In the genomic region with DNA sequence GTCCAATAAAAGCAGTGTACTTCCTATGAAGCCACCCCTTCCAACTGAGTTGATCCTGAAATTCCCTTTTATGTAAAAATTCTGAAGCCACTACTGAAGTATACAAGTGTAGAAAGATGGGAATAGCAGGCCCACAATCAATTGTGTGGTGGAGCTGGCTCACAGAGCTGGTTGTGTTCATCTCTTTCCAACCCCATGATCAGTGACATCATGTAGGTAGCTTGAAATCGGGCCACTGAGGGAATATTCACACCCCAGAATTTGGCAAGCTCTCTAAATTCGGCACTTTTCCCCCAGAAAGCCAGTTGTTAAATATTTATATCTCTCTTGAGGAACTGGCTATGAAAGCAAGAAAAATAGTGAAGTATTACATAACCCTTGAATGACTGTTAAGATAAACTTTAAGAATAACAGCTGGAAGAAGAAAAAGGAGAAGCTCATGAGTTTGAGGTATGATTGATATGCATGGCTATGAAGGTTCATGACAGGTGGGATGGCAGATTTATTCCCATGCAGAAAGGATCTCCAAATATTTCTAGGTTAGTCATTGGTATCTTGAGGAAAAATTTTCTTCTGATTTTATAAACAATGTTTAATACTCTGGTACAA, we compare ENCODE assay signal across 24 cellular contexts. TPM values are rescaled to one million over a fixed set of nuclear protein-coding genes. Genes with fewer than 3 reads are reported as not detected.
DNase-seq lines count a peak whose midpoint lies in the region; ATAC-seq, FAIRE-seq and TF ChIP-seq lines count a peak whose summit lies in the region.
"Had no signal": no experiment of that assay in that cellular context is flagged by ENCODE, and none has a peak within 500 bp of the region (broad histone marks: within the 10 kb centered on the region; RNA-seq: fewer than 3 reads in every experiment).

No MANE protein-coding gene starts in this region.

- H3K27ac Mint-ChIP-seq in natural killer cell, result peak overlapping the region; percentile 37 to 53
- H3K27ac Mint-ChIP-seq in natural killer cell treated with Interleukin-12 subunit alpha and Interleukin-12 subunit beta and Interleukin-15 and Interleukin-18, amount 100 ng/mL, for 72 hours, result peak overlapping the region in 1 of 2 donors; percentile 34
- H3K27ac Mint-ChIP-seq in T-cell, result peak overlapping the region; percentile 31 to 66

- H3K9me3 ChIP-seq in mammary epithelial cell (replicated peaks; ENCODE audit: insufficient read depth, low read length), result no peaks in the 10 kb centered on the region
- H3K9me3 ChIP-seq: prostate gland, SJCRH30, thyroid gland had no signal

- no peaks in the 10 kb centered on the region for H3K36me3 Mint-ChIP-seq in natural killer cell
- no peaks in the 10 kb centered on the region for H3K36me3 Mint-ChIP-seq in natural killer cell treated with Interleukin-12 subunit alpha and Interleukin-12 subunit beta and Interleukin-15 and Interleukin-18, amount 100 ng/mL, for 72 hours
- peaks cover 40% of the 10 kb centered on the region for H3K36me3 Mint-ChIP-seq in T-cell

- ATAC-seq in natural killer cell, result no peak
- no peak for ATAC-seq in natural killer cell treated with Interleukin-12 subunit alpha and Interleukin-12 subunit beta and Interleukin-15 and Interleukin-18, amount 100 ng/mL, for 72 hours
- ATAC-seq in T-cell (replicated peaks in 1 of 4), result no peak
- ATAC-seq: CD8-positive, alpha-beta T cell; naive thymus-derived CD4-positive, alpha-beta T cell had no signal

- H3K4me3 Mint-ChIP-seq in natural killer cell, result no peak overlapping the region
- no peak overlapping the region for H3K4me3 Mint-ChIP-seq in natural killer cell treated with Interleukin-12 subunit alpha and Interleukin-12 subunit beta and Interleukin-15 and Interleukin-18, amount 100 ng/mL, for 72 hours
- H3K4me3 Mint-ChIP-seq in T-cell, result no peak overlapping the region
- H3K4me3 Mint-ChIP-seq: CD8-positive, alpha-beta T cell had no signal

- H3K4me1 ChIP-seq in mammary epithelial cell (ENCODE audit: insufficient read depth, low read length), result no peaks in the 10 kb centered on the region
- H3K4me1 ChIP-seq: prostate gland, SJCRH30, thyroid gland had no signal

- H3K9me3 Mint-ChIP-seq in natural killer cell (no peaks in the 10 kb centered on the region), T-cell (peaks cover 0 to 9% (median 0%) of the 10 kb centered on the region in 3 donors)
- peaks cover 3% of the 10 kb centered on the region for H3K9me3 Mint-ChIP-seq in natural killer cell treated with Interleukin-12 subunit alpha and Interleukin-12 subunit beta and Interleukin-15 and Interleukin-18, amount 100 ng/mL, for 72 hours
- H3K9me3 Mint-ChIP-seq: CD8-positive, alpha-beta T cell had no signal

- dilution Hi-C loops in mammary epithelial cell (cut with HindIII; ENCODE audit: low sequenced_read_pairs), result no loop called here

- H3K27me3 ChIP-seq in mammary epithelial cell (ENCODE audit: insufficient read depth, low read length), result no peaks in the 10 kb centered on the region
- H3K27me3 ChIP-seq: SJCRH30, thyroid gland had no signal

- no peaks in the 10 kb centered on the region for H3K36me3 ChIP-seq in mammary epithelial cell (ENCODE audit: insufficient read depth, low read length)
- H3K36me3 ChIP-seq: prostate gland, SJCRH30, thyroid gland had no signal

- H3K4me1 Mint-ChIP-seq in natural killer cell (peaks cover 79 to 80% of the 10 kb centered on the region in 2 donors), T-cell (peaks cover 81 to 85% (median 83%) of the 10 kb centered on the region in 3 donors)
- H3K4me1 Mint-ChIP-seq in natural killer cell treated with Interleukin-12 subunit alpha and Interleukin-12 subunit beta and Interleukin-15 and Interleukin-18, amount 100 ng/mL, for 72 hours (ENCODE audit: low read depth in 2 of 2), result peaks cover 50 to 64% of the 10 kb centered on the region in 2 donors

- in situ Hi-C loops in mammary epithelial cell (cut with MboI; ENCODE audit: low sequenced_read_pairs in 2 of 2), result no loop called here

- TF ChIP-seq CTCF in natural killer cell (IDR thresholded peaks at IDR 0.05) (no peak), mammary epithelial cell (conservative IDR thresholded peaks at IDR 0.05 in 1 of 2, IDR thresholded peaks at IDR 0.05 in 1 of 2; ENCODE audit: extremely low read depth in 1 of 2, insufficient read depth in 1 of 2, low read depth in 1 of 2, low read length in 2 of 2) (no peak)

- no peak overlapping the region for H3K4me2 ChIP-seq in mammary epithelial cell (ENCODE audit: insufficient read depth, low read depth, low read length)

- BruUV-seq in mammary epithelial cell (replicated peaks; lab: Mats Ljungman, UMichigan), result no TSS peak

- H3K4me3 ChIP-seq in mammary epithelial cell (replicated peaks in 1 of 3; ENCODE audit: insufficient read depth in 1 of 3, low read depth in 2 of 3, low read length in 3 of 3), result no peak overlapping the region
- H3K4me3 ChIP-seq: GM23248, prostate gland, SJCRH30, thyroid gland had no signal

- H3K79me2 ChIP-seq in mammary epithelial cell (ENCODE audit: insufficient read depth, low read length), result no peaks in the 10 kb centered on the region

- peak; percentile 41 for FAIRE-seq in islet of Langerhans (lab: Jason Lieb, UNC)
- FAIRE-seq: GM18507 had no signal

- intact Hi-C loops in natural killer cell (cut with micrococcal nuclease) (no loop called here), mammary epithelial cell (cut with micrococcal nuclease) (no loop called here)

- H3K27me3 Mint-ChIP-seq in natural killer cell (ENCODE audit: low read depth in 2 of 2), result no peaks in the 10 kb centered on the region
- H3K27me3 Mint-ChIP-seq in natural killer cell treated with Interleukin-12 subunit alpha and Interleukin-12 subunit beta and Interleukin-15 and Interleukin-18, amount 100 ng/mL, for 72 hours, result no peaks in the 10 kb centered on the region
- no peaks in the 10 kb centered on the region for H3K27me3 Mint-ChIP-seq in T-cell
- H3K27me3 Mint-ChIP-seq: naive thymus-derived CD4-positive, alpha-beta T cell had no signal

- H2AFZ ChIP-seq in mammary epithelial cell (ENCODE audit: low read depth, low read length), result no peak overlapping the region
- H2AFZ ChIP-seq: GM23248 had no signal

- POLR2A ChIA-PET in T-cell (lab: Charles Lee), result no interaction called here

- DNase-seq in natural killer cell (no peak), T-cell (no peak), RKO (ENCODE audit: low spot score) (no peak), H4 (ENCODE audit: low spot score) (no peak), GF-D8 (lab: John Stamatoyannopoulos, UW) (no peak), mammary epithelial cell (no peak)
- no peak for DNase-seq in natural killer cell treated with Interleukin-12 subunit alpha and Interleukin-12 subunit beta and Interleukin-15 and Interleukin-18, amount 100 ng/mL, for 72 hours (ENCODE audit: low spot score)
- DNase-seq: CD8-positive, alpha-beta T cell; central memory CD4-positive, alpha-beta T cell; DMS79 treated with DMSO at 0.1 percent for 48 hours; effector CD4-positive, alpha-beta T cell; GM23248; head of caudate nucleus; naive thymus-derived CD4-positive, alpha-beta T cell; NCI-H187; NCI-H446; SJCRH30; stimulated activated CD4-positive, alpha-beta T cell treated with anti-CD3 and anti-CD28 coated beads, Interleukin-12 subunit alpha, Interleukin-12 subunit beta, amount 100 ng/mL, for 4 hours; T-helper 9 cell; thyroid gland had no signal

- no peak overlapping the region for H3K9ac ChIP-seq in mammary epithelial cell (ENCODE audit: insufficient read depth, low read length)
- H3K9ac ChIP-seq: GM23248 had no signal

- CTCF ChIA-PET in T-cell (lab: Charles Lee) (no interaction called here), mammary epithelial cell (lab: Charles Lee; ENCODE audit: low non-redundant PET) (no interaction called here)

- 66% methylated on average over 2 of the region's 2 CpGs for WGBS in mammary epithelial cell (ENCODE audit: low coverage, missing lambda C conversion rate)

- no peak overlapping the region for H3K27ac ChIP-seq in mammary epithelial cell (ENCODE audit: insufficient read depth, low read depth, low read length)
- H3K27ac ChIP-seq: GM23248, prostate gland, SJCRH30, thyroid gland had no signal

- H4K20me1 ChIP-seq in mammary epithelial cell (ENCODE audit: insufficient read depth, low read length), result no peaks in the 10 kb centered on the region

RNA-seq across cellular contexts. Expression of a gene that starts 38.9 kb away (rescaled TPM):
- 10 to 100 TPM; 48.3 to 50.7 (median 48.5) TPM for total RNA-seq in natural killer cell
- total RNA-seq in natural killer cell treated with Interleukin-12 subunit alpha and Interleukin-12 subunit beta and Interleukin-15 and Interleukin-18, amount 100 ng/mL, for 72 hours, result 10 to 100 TPM; 11.6 to 24.0 TPM
- 10 to 100 TPM; 17.4 to 56.1 (median 23.0) TPM for total RNA-seq in T-cell
- 0.53 and 0.62 TPM in 2 replicates for total RNA-seq in H4 (2014; rRNA removed; shearing (Covaris generic))
- under 1 TPM in 1 of 2 donors, not detected in 1; under 0.01 TPM for total RNA-seq in mammary epithelial cell
- polyA plus RNA-seq in mammary epithelial cell, result not detected
- polyA minus RNA-seq in mammary epithelial cell, result not detected
- total RNA-seq: GM23248, MCF 10A had no signal
